Comparison of ENCODE assay signal across 22 cellular contexts in genomic region chrX:26373829-26374228, GRCh38.
A peak's percentile ranks its signal among the peaks of the same experiment; 100 is the strongest.
DNase-seq lines count a peak whose midpoint lies in the region; ATAC-seq and TF ChIP-seq lines count a peak whose summit lies in the region.
"Had no signal": no experiment of that assay in that cellular context is flagged by ENCODE, and none has a peak within 500 bp of the region (broad histone marks: within the 10 kb centered on the region; RNA-seq: fewer than 3 reads in every experiment).

No MANE protein-coding gene starts in this region.

- H4K91ac ChIP-seq in neuronal stem cell (ENCODE audit: low read depth, low read length, poor library complexity) = no peak overlapping the region

- no peak overlapping the region for H3K14ac ChIP-seq in neuronal stem cell (ENCODE audit: low read length)

- no peak overlapping the region for H2BK120ac ChIP-seq in neuronal stem cell (ENCODE audit: low read depth, low read length)

- no peak overlapping the region for H3K4ac ChIP-seq in neuronal stem cell (ENCODE audit: low read length)

- no peak overlapping the region for H4K8ac ChIP-seq in neuronal stem cell (ENCODE audit: low read depth, low read length)

- no peaks in the 10 kb centered on the region for H3K4me1 ChIP-seq in neuronal stem cell (ENCODE audit: control insufficient read depth in 2 of 2, insufficient read depth in 1 of 2, low read depth in 1 of 2, low read length in 2 of 2)
- H3K4me1 ChIP-seq: Peyer's patch, SJCRH30 had no signal

- no peak overlapping the region for H2BK15ac ChIP-seq in neuronal stem cell (ENCODE audit: low read length)

- H2BK5ac ChIP-seq in neuronal stem cell (ENCODE audit: low read length) = no peak overlapping the region

- no peak overlapping the region for H3K4me2 ChIP-seq in neuronal stem cell (ENCODE audit: insufficient read depth, low read length, poor library complexity, severe bottlenecking)

- no peak for ATAC-seq in HG02852 (IDR thresholded peaks at IDR 0.05; ENCODE audit: unreplicated experiment)
- ATAC-seq: SK-N-SH treated with all-trans-retinoic acid at 6 μM for 48 hours, T-helper 17 cell had no signal

- no peak overlapping the region for H3K18ac ChIP-seq in neuronal stem cell (ENCODE audit: low read length)

- no peak overlapping the region for H3K23ac ChIP-seq in neuronal stem cell (ENCODE audit: low read depth, low read length, poor library complexity)

- DNase-seq in SHP77 treated with DMSO at 0.1 percent for 48 hours (lab: John Stamatoyannopoulos, UW) (peak; percentile 1), SHP77 (lab: John Stamatoyannopoulos, UW) (no peak), LoVo (ENCODE audit: low spot score) (peak; percentile 0), WERI-Rb-1 (peak; percentile 18), neuronal stem cell (ENCODE audit: low spot score) (no peak), NCI-H2029 treated with DMSO at 0.1 percent for 48 hours (lab: John Stamatoyannopoulos, UW) (no peak), hippocampal formation (lab: John Stamatoyannopoulos, UW) (no peak)
- DNase-seq: CD8-positive, alpha-beta memory T cell; GM23248; H7; KG1; NCI-H1048; NCI-H1436 treated with DMSO at 0.1 percent for 48 hours; NCI-H187 treated with DMSO at 0.1 percent for 48 hours; NCI-H446; NCI-H524 treated with DMSO at 0.1 percent for 48 hours; Peyer's patch; SJCRH30; T-helper 17 cell had no signal

- no CpG with 5 or more reads among the region's 5 CpGs for WGBS in neuronal stem cell (ENCODE audit: extremely low coverage in 2 of 2, insufficient read length in 2 of 2, insufficient replicate concordance in 1 of 2), 2 donors

- no peaks in the 10 kb centered on the region for H3K79me1 ChIP-seq in neuronal stem cell (ENCODE audit: low read depth, low read length)

- H3K27me3 ChIP-seq in WERI-Rb-1 (ENCODE audit: insufficient read depth, low read depth, severe bottlenecking) = no peaks in the 10 kb centered on the region
- H3K27me3 ChIP-seq in neuronal stem cell (ENCODE audit: control insufficient read depth in 3 of 3, insufficient read depth in 3 of 3, low read depth in 1 of 3, low read length in 3 of 3) = no peaks in the 10 kb centered on the region
- H3K27me3 ChIP-seq: Peyer's patch, SJCRH30 had no signal

- no peak for TF ChIP-seq CTCF in WERI-Rb-1 (IDR thresholded peaks at IDR 0.05; ENCODE audit: low read depth, low read length)

- no peak overlapping the region for H2BK12ac ChIP-seq in neuronal stem cell (ENCODE audit: low read length)

- no peak overlapping the region for H3K9ac ChIP-seq in neuronal stem cell (ENCODE audit: low read depth, low read length, poor library complexity)
- H3K9ac ChIP-seq: GM23248 had no signal

- H3K9me3 ChIP-seq in WERI-Rb-1 (ENCODE audit: severe bottlenecking) = no peaks in the 10 kb centered on the region
- no peaks in the 10 kb centered on the region for H3K9me3 ChIP-seq in neuronal stem cell (replicated peaks in 1 of 2; ENCODE audit: control insufficient read depth in 2 of 2, insufficient read depth in 1 of 2, low read depth in 1 of 2, low read length in 2 of 2)
- H3K9me3 ChIP-seq: Peyer's patch, SJCRH30 had no signal

- no peak overlapping the region for H3K27ac ChIP-seq in WERI-Rb-1
- H3K27ac ChIP-seq in neuronal stem cell (replicated peaks; ENCODE audit: low read length) = no peak overlapping the region
- H3K27ac ChIP-seq: C4-2B, GM23248, Peyer's patch, SJCRH30 had no signal

- H3K4me3 ChIP-seq in WERI-Rb-1 (ENCODE audit: low read depth, low read length) (no peak overlapping the region), neuronal stem cell (ENCODE audit: low read length in 2 of 2) (no peak overlapping the region)
- H3K4me3 ChIP-seq: GM23248, Peyer's patch, SJCRH30 had no signal

- H2AFZ ChIP-seq in neuronal stem cell (ENCODE audit: low read length) = peak overlapping the region; percentile 61
- H2AFZ ChIP-seq: GM23248 had no signal

- no peaks in the 10 kb centered on the region for H3K36me3 ChIP-seq in WERI-Rb-1
- H3K36me3 ChIP-seq in neuronal stem cell (replicated peaks in 1 of 2; ENCODE audit: control insufficient read depth in 2 of 2, insufficient read depth in 2 of 2, low read length in 2 of 2) = no peaks in the 10 kb centered on the region
- H3K36me3 ChIP-seq: Peyer's patch, SJCRH30 had no signal

- no peak overlapping the region for H2AK5ac ChIP-seq in neuronal stem cell (ENCODE audit: low read depth, low read length)

Comparison
In these comparisons a context has a peak if more than half of its experiments do, and no peak if none do; other contexts are left out.
1. DNase-seq: peak in SHP77 treated with DMSO at 0.1 percent for 48 hours (single experiment), LoVo (single experiment) and WERI-Rb-1 (single experiment); none in SHP77 (0 of 2), neuronal stem cell (single experiment), NCI-H2029 treated with DMSO at 0.1 percent for 48 hours (single experiment) and hippocampal formation (0 of 2).